Comparison of ENCODE assay signal across 1 cellular context in the genomic region with DNA sequence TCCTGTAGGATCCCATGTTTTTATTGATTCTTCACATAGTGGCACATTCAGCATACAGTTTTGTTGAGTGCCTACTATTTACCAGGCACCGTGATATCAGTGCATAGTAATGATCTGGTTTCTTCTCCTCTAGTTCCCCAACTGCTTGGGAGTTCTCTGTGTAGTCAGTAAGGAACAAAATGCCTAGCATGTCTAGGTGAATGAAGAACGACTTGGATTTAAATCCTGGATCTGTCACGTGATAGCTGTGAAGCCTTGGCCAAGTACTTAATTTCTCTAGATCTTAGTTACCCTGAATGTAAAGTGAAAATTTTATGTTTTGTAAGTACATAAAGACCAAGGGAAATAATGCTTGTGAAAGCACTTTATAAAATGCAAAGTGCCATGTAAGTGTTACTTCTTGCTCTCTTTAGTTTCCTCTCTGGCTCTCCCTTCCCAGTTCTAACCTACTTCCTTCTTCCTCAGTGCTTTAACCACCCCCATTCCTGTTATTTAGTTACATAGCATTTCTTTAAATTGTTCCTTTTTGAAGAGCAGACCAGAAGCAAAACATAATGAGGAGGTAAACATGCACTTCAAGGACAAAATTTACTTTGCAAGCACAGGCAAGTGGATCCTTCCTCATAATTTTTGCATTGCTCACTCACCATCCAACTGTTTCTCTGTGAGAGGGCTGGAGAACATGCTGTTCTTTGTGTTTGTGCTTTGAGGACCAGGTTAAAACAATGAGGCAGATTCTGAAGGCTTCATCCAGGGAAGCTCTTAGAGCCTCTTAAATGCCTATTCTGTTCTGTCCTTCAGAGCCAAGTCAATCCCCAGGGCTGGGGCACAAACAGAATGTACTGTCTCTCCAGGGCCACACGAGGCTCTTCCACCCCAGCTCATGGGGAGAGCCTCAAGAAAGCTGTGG.
A peak's percentile ranks its signal among the peaks of the same experiment; 100 is the strongest.
TF ChIP-seq lines count a peak whose summit lies in the region.

No MANE protein-coding gene starts in this region.

TF ChIP-seq in K562, 482 proteins besides CTCF, POLR2A, EP300 and RAD21:
- TF ChIP-seq, protein P1, sequence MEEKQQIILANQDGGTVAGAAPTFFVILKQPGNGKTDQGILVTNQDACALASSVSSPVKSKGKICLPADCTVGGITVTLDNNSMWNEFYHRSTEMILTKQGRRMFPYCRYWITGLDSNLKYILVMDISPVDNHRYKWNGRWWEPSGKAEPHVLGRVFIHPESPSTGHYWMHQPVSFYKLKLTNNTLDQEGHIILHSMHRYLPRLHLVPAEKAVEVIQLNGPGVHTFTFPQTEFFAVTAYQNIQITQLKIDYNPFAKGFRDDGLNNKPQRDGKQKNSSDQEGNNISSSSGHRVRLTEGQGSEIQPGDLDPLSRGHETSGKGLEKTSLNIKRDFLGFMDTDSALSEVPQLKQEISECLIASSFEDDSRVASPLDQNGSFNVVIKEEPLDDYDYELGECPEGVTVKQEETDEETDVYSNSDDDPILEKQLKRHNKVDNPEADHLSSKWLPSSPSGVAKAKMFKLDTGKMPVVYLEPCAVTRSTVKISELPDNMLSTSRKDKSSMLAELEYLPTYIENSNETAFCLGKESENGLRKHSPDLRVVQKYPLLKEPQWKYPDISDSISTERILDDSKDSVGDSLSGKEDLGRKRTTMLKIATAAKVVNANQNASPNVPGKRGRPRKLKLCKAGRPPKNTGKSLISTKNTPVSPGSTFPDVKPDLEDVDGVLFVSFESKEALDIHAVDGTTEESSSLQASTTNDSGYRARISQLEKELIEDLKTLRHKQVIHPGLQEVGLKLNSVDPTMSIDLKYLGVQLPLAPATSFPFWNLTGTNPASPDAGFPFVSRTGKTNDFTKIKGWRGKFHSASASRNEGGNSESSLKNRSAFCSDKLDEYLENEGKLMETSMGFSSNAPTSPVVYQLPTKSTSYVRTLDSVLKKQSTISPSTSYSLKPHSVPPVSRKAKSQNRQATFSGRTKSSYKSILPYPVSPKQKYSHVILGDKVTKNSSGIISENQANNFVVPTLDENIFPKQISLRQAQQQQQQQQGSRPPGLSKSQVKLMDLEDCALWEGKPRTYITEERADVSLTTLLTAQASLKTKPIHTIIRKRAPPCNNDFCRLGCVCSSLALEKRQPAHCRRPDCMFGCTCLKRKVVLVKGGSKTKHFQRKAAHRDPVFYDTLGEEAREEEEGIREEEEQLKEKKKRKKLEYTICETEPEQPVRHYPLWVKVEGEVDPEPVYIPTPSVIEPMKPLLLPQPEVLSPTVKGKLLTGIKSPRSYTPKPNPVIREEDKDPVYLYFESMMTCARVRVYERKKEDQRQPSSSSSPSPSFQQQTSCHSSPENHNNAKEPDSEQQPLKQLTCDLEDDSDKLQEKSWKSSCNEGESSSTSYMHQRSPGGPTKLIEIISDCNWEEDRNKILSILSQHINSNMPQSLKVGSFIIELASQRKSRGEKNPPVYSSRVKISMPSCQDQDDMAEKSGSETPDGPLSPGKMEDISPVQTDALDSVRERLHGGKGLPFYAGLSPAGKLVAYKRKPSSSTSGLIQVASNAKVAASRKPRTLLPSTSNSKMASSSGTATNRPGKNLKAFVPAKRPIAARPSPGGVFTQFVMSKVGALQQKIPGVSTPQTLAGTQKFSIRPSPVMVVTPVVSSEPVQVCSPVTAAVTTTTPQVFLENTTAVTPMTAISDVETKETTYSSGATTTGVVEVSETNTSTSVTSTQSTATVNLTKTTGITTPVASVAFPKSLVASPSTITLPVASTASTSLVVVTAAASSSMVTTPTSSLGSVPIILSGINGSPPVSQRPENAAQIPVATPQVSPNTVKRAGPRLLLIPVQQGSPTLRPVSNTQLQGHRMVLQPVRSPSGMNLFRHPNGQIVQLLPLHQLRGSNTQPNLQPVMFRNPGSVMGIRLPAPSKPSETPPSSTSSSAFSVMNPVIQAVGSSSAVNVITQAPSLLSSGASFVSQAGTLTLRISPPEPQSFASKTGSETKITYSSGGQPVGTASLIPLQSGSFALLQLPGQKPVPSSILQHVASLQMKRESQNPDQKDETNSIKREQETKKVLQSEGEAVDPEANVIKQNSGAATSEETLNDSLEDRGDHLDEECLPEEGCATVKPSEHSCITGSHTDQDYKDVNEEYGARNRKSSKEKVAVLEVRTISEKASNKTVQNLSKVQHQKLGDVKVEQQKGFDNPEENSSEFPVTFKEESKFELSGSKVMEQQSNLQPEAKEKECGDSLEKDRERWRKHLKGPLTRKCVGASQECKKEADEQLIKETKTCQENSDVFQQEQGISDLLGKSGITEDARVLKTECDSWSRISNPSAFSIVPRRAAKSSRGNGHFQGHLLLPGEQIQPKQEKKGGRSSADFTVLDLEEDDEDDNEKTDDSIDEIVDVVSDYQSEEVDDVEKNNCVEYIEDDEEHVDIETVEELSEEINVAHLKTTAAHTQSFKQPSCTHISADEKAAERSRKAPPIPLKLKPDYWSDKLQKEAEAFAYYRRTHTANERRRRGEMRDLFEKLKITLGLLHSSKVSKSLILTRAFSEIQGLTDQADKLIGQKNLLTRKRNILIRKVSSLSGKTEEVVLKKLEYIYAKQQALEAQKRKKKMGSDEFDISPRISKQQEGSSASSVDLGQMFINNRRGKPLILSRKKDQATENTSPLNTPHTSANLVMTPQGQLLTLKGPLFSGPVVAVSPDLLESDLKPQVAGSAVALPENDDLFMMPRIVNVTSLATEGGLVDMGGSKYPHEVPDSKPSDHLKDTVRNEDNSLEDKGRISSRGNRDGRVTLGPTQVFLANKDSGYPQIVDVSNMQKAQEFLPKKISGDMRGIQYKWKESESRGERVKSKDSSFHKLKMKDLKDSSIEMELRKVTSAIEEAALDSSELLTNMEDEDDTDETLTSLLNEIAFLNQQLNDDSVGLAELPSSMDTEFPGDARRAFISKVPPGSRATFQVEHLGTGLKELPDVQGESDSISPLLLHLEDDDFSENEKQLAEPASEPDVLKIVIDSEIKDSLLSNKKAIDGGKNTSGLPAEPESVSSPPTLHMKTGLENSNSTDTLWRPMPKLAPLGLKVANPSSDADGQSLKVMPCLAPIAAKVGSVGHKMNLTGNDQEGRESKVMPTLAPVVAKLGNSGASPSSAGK (IDR thresholded peaks at IDR 0.05), result no peak
- TF ChIP-seq KAT8 (IDR thresholded peaks at IDR 0.05; ENCODE audit: low read depth) (no peak), EGR1 (conservative IDR thresholded peaks at IDR 0.05) (no peak), HNRNPL (IDR thresholded peaks at IDR 0.05; ENCODE audit: low read depth, low read length) (no peak)
- TF ChIP-seq, protein P2, sequence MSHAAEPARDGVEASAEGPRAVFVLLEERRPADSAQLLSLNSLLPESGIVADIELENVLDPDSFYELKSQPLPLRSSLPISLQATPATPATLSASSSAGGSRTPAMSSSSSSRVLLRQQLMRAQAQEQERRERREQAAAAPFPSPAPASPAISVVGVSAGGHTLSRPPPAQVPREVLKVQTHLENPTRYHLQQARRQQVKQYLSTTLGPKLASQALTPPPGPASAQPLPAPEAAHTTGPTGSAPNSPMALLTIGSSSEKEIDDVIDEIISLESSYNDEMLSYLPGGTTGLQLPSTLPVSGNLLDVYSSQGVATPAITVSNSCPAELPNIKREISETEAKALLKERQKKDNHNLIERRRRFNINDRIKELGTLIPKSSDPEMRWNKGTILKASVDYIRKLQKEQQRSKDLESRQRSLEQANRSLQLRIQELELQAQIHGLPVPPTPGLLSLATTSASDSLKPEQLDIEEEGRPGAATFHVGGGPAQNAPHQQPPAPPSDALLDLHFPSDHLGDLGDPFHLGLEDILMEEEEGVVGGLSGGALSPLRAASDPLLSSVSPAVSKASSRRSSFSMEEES (CRISPR knock-in tag; IDR thresholded peaks at IDR 0.05), result peak; percentile 80
